In the genomic region with DNA sequence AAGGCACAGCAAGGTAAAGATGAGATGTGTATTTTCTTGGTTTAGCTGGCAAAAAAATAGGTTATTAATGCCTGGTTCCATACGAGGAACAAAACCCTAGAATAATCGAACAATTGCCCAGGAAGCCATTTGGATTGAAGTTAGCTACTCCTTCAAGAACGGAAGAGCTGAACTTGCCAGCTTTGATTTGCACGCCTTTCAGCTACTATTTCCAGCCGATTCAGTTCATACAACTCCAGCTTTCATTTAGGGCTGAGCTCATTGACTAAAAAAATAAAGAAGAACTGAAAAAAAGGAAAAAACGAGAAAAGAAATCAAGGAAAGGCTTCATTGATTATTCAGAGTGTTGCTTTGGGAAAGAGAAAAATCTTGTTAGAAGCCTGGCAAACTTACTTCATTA, we compare ENCODE assay signal across 23 cellular contexts.
DNase-seq lines count a peak whose midpoint lies in the region; ATAC-seq lines count a peak whose summit lies in the region.
"Had no signal": no experiment of that assay in that cellular context is flagged by ENCODE, and none has a peak within 500 bp of the region (broad histone marks: within the 10 kb centered on the region; RNA-seq: fewer than 3 reads in every experiment).

No MANE protein-coding gene starts in this region.

- ATAC-seq in GM18861 (IDR thresholded peaks at IDR 0.05; ENCODE audit: unreplicated experiment) (no peak), GM21825 (IDR thresholded peaks at IDR 0.05; ENCODE audit: unreplicated experiment) (no peak), GM21786 (IDR thresholded peaks at IDR 0.05; ENCODE audit: unreplicated experiment) (no peak)
- ATAC-seq: GM12878 had no signal

- peaks cover 34% of the 10 kb centered on the region for H3K4me1 ChIP-seq in Karpas-422 (ENCODE audit: low read length)
- H3K4me1 ChIP-seq: BLaER1 treated with 17β-estradiol and CSF1 and Interleukin-3, amounts not matched to agents 10 nM and 100 nM; SJSA1 had no signal

- H3K36me3 ChIP-seq in Karpas-422 (ENCODE audit: insufficient read depth, low read length): no peaks in the 10 kb centered on the region
- H3K36me3 ChIP-seq: BLaER1 treated with 17β-estradiol and CSF1 and Interleukin-3, amounts not matched to agents 10 nM and 100 nM; MG63; SJSA1 had no signal

- no peaks in the 10 kb centered on the region for H3K9me3 ChIP-seq in Karpas-422 (ENCODE audit: low read length)
- H3K9me3 ChIP-seq: BLaER1 treated with 17β-estradiol and CSF1 and Interleukin-3, amounts not matched to agents 10 nM and 100 nM; MG63; SJSA1 had no signal

- 0 out of 2 replicates have a peak overlapping the region, but pooled peaks have one; percentile 16 for H2AFZ ChIP-seq in Karpas-422 (ENCODE audit: low read length)

- no peak overlapping the region for H3K4me2 ChIP-seq in Karpas-422 (ENCODE audit: low read depth, low read length, poor library complexity, severe bottlenecking)
- H3K4me2 ChIP-seq: BLaER1 treated with 17β-estradiol and CSF1 and Interleukin-3, amounts not matched to agents 10 nM and 100 nM had no signal

- no peaks in the 10 kb centered on the region for H3K79me2 ChIP-seq in Karpas-422 (ENCODE audit: low read length)

- no peak overlapping the region for H3K9ac ChIP-seq in Karpas-422 (ENCODE audit: low read length)
- H3K9ac ChIP-seq: BLaER1 treated with 17β-estradiol and CSF1 and Interleukin-3, amounts not matched to agents 10 nM and 100 nM had no signal

- H3K27me3 ChIP-seq in Karpas-422 (ENCODE audit: low read length): no peaks in the 10 kb centered on the region
- H3K27me3 ChIP-seq: BLaER1 treated with 17β-estradiol and CSF1 and Interleukin-3, amounts not matched to agents 10 nM and 100 nM; MG63; SJSA1 had no signal

- H4K20me1 ChIP-seq in Karpas-422 (ENCODE audit: insufficient read depth, low read depth, low read length): no peaks in the 10 kb centered on the region
- H4K20me1 ChIP-seq: BLaER1 treated with 17β-estradiol and CSF1 and Interleukin-3, amounts not matched to agents 10 nM and 100 nM had no signal

- DNase-seq in Karpas-422 (no peak), cerebellar cortex (ENCODE audit: low spot score) (peak; percentile 14), medulla oblongata (ENCODE audit: extremely low spot score) (peak; percentile 44), substantia nigra (lab: John Stamatoyannopoulos, UW) (no peak), NCI-H226 (no peak)
- DNase-seq: CD4-positive, alpha-beta T cell; DMS53; GDM1; H7; KBM-7; MG63; NCI-H1105 treated with DMSO at 0.1 percent for 48 hours; NCI-H146; NCI-H2029; NCI-H526 treated with DMSO at 0.1 percent for 48 hours; Right ventricle myocardium superior; RPMI8226 had no signal

- no peak overlapping the region for H3K27ac ChIP-seq in Karpas-422 (ENCODE audit: low read length)
- peak overlapping the region; percentile 27 for H3K27ac ChIP-seq in substantia nigra (ENCODE audit: low read depth, low read length, poor library complexity, severe bottlenecking)
- H3K27ac ChIP-seq: BLaER1 treated with 17β-estradiol and CSF1 and Interleukin-3, amounts not matched to agents 10 nM and 100 nM; SJSA1 had no signal

- H3K9me2 ChIP-seq in Karpas-422 (replicated peaks; ENCODE audit: insufficient read depth, low read length): no peaks in the 10 kb centered on the region

- no peak overlapping the region for H3K4me3 ChIP-seq in Karpas-422 (ENCODE audit: low read length)
- H3K4me3 ChIP-seq: BLaER1 treated with 17β-estradiol and CSF1 and Interleukin-3, amounts not matched to agents 10 nM and 100 nM; GM12878; MG63; SJSA1 had no signal

Comparison
In these comparisons a context has a peak if more than half of its experiments do, and no peak if none do; other contexts are left out.
1. DNase-seq: peak in cerebellar cortex (single experiment) and medulla oblongata (single experiment); none in Karpas-422 (single experiment), substantia nigra (0 of 49) and NCI-H226 (single experiment).